ENCODE assay signal across 33 cellular contexts in the genomic region with DNA sequence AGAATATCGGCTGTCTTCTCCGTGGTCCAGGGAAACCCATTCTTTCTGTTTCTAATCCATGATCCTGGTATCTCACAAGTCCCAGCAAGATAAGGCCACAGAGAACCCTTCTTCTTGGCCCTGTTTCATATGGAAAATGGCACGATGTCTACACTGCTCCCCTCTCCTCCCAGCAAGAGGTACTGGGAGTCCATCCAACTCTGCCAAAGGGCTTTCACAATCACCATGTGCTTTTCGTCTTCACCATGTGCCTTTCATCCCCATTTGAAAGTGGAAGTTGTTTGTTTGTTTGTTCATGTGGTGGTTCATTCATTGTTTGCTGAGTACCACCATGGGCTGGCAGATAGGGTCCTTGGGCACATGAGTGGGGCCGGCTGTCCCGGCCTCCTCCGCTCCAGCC. TPM values are rescaled to one million over a fixed set of nuclear protein-coding genes. Genes with fewer than 3 reads are reported as not detected.
"Had no signal": no experiment of that assay in that cellular context is flagged by ENCODE, and none has a peak within 500 bp of the region (broad histone marks: within the 10 kb centered on the region; RNA-seq: fewer than 3 reads in every experiment).

No MANE protein-coding gene starts in this region.

- H3K36me3 ChIP-seq: thyroid gland, upper lobe of right lung had no signal

- H3K9me3 ChIP-seq: thyroid gland, upper lobe of right lung had no signal

- H2AFZ ChIP-seq: hepatocyte, parathyroid adenoma had no signal

- DNase-seq: activated B cell treated with CpG ODN at 0.5 μM for 24 hours; activated CD4-positive, alpha-beta T cell treated with anti-CD3 and anti-CD28 coated beads for 36 hours; activated CD4-positive, alpha-beta T cell treated with anti-CD3 and anti-CD28 coated beads, Interleukin-2, amount 50 U/mL, for 4 hours; activated CD8-positive, alpha-beta memory T cell treated with anti-CD3 and anti-CD28 coated beads for 24 hours; activated CD8-positive, alpha-beta memory T cell treated with anti-CD3 and anti-CD28 coated beads, Interleukin-2, amount 50 U/mL, for 4 hours; activated naive CD4-positive, alpha-beta T cell; activated T-cell treated with anti-CD3 and anti-CD28 coated beads, Interleukin-2, amount 50 U/mL, for 24 hours; amniotic stem cell; cerebellar nuclear complex; foreskin keratinocyte; glutamatergic neuron; immature natural killer cell; kidney glomerular epithelial cell; left ventricle myocardium superior; mesenchymal stem cell; stimulated activated CD4-positive, alpha-beta T cell treated with anti-CD3 and anti-CD28 coated beads, Interleukin-1b, Interleukin-23, amount 100 ng/mL, for 48 hours; substantia nigra; T-helper 9 cell; thyroid gland; upper lobe of right lung had no signal

- H3K27me3 Mint-ChIP-seq: activated B cell treated with CpG ODN at 0.5 μM for 24 hours; activated T-cell treated with anti-CD3 and anti-CD28 coated beads, Interleukin-2, amount 50 U/mL, for 24 hours; stimulated activated naive CD8-positive, alpha-beta T cell treated with anti-CD3 and anti-CD28 coated beads, Interleukin-15, Interleukin-2, amounts not matched to agents 100 ng/mL and 50 ng/mL, for 24 hours had no signal

- H3K4me3 ChIP-seq: hepatocyte, thyroid gland, upper lobe of right lung had no signal

- H3K9ac ChIP-seq: parathyroid adenoma had no signal

- H3K79me2 ChIP-seq: hepatocyte, parathyroid adenoma had no signal

- H3K4me1 Mint-ChIP-seq: activated B cell treated with CpG ODN at 0.5 μM for 24 hours; activated CD4-positive, alpha-beta T cell treated with anti-CD3 and anti-CD28 coated beads for 36 hours; immature natural killer cell had no signal

- H3K4me1 ChIP-seq: foreskin keratinocyte, parathyroid adenoma, thyroid gland, upper lobe of right lung had no signal

- H3K4me3 Mint-ChIP-seq: activated B cell treated with CpG ODN at 0.5 μM for 24 hours; activated CD4-positive, alpha-beta T cell treated with anti-CD3 and anti-CD28 coated beads for 36 hours; activated naive CD8-positive, alpha-beta T cell; activated T-cell treated with anti-CD3 and anti-CD28 coated beads, Interleukin-2, amount 50 U/mL, for 24 hours; immature natural killer cell; nephron; stimulated activated naive CD8-positive, alpha-beta T cell treated with anti-CD3 and anti-CD28 coated beads, Interleukin-15, Interleukin-2, amounts not matched to agents 100 ng/mL and 50 ng/mL, for 24 hours had no signal

- H3K4me2 ChIP-seq: hepatocyte had no signal

- ATAC-seq: activated CD4-positive, alpha-beta T cell treated with anti-CD3 and anti-CD28 coated beads for 36 hours; foreskin keratinocyte; left ventricle myocardium superior; right cardiac atrium; upper lobe of right lung had no signal

- H3K9me3 Mint-ChIP-seq: activated B cell treated with CpG ODN at 0.5 μM for 24 hours; activated T-cell treated with anti-CD3 and anti-CD28 coated beads, Interleukin-2, amount 50 U/mL, for 24 hours; activated T-helper 2 cell treated with anti-CD3 and anti-CD28 coated beads, Interferon-gamma antibody, Interleukin-2, Interleukin-4, amounts not matched to agents 10 μg/mL and 5 μg/mL and 100 μg/mL, durations not matched to agents 14 hours and 24 hours and 36 hours; immature natural killer cell; nephron; stimulated activated naive CD8-positive, alpha-beta T cell treated with anti-CD3 and anti-CD28 coated beads, Interleukin-15, Interleukin-2, amounts not matched to agents 100 ng/mL and 50 ng/mL, for 24 hours had no signal

- H3K27ac ChIP-seq: foreskin keratinocyte, hepatocyte, parathyroid adenoma, thyroid gland, upper lobe of right lung had no signal

- H3K27me3 ChIP-seq: foreskin keratinocyte, hepatocyte, thyroid gland, upper lobe of right lung had no signal

- H3K36me3 Mint-ChIP-seq: activated naive CD8-positive, alpha-beta T cell; immature natural killer cell had no signal

RNA-seq across cellular contexts. Expression of a gene that starts 5.5 kb away (rescaled TPM):
- total RNA-seq: activated B cell treated with CpG ODN at 0.5 μM for 24 hours; activated CD4-positive, alpha-beta T cell treated with anti-CD3 and anti-CD28 coated beads for 36 hours; activated T-helper 2 cell treated with anti-CD3 and anti-CD28 coated beads, Interferon-gamma antibody, Interleukin-2, Interleukin-4, amounts not matched to agents 10 μg/mL and 5 μg/mL and 100 μg/mL, durations not matched to agents 14 hours and 24 hours and 36 hours; bronchial epithelial cell; epithelial cell of proximal tubule; foreskin keratinocyte; left ventricle myocardium superior; mononuclear cell; myocyte; pulmonary artery endothelial cell; T-helper 1 cell treated with Interleukin-12 subunit alpha and Interleukin-12 subunit beta and Interleukin-4 antibody, amounts not matched to agents 30 ng/mL and 1 ng/mL, for 36 hours had no signal
- polyA plus RNA-seq: foreskin keratinocyte, immature natural killer cell had no signal

RNA-seq across cellular contexts. Expression of a gene that starts 22.7 kb away (rescaled TPM):
- total RNA-seq: activated CD4-positive, alpha-beta T cell treated with anti-CD3 and anti-CD28 coated beads for 36 hours; activated T-helper 2 cell treated with anti-CD3 and anti-CD28 coated beads, Interferon-gamma antibody, Interleukin-2, Interleukin-4, amounts not matched to agents 10 μg/mL and 5 μg/mL and 100 μg/mL, durations not matched to agents 14 hours and 24 hours and 36 hours; bronchial epithelial cell; epithelial cell of proximal tubule; foreskin keratinocyte; left ventricle myocardium superior; myocyte; pulmonary artery endothelial cell; right cardiac atrium; T-helper 1 cell treated with Interleukin-12 subunit alpha and Interleukin-12 subunit beta and Interleukin-4 antibody, amounts not matched to agents 30 ng/mL and 1 ng/mL, for 36 hours; thyroid gland; upper lobe of right lung had no signal
- polyA plus RNA-seq: foreskin keratinocyte, immature natural killer cell had no signal

RNA-seq across cellular contexts. Expression of a gene that starts 30.4 kb away (rescaled TPM):
- total RNA-seq: epithelial cell of proximal tubule had no signal

RNA-seq across cellular contexts. Expression of a gene that starts 34.7 kb away (rescaled TPM):
- total RNA-seq: bronchial epithelial cell, epithelial cell of proximal tubule, pulmonary artery endothelial cell had no signal
- polyA plus RNA-seq: immature natural killer cell had no signal
